Comparison of ENCODE assay signal across 8 cellular contexts in the genomic region with DNA sequence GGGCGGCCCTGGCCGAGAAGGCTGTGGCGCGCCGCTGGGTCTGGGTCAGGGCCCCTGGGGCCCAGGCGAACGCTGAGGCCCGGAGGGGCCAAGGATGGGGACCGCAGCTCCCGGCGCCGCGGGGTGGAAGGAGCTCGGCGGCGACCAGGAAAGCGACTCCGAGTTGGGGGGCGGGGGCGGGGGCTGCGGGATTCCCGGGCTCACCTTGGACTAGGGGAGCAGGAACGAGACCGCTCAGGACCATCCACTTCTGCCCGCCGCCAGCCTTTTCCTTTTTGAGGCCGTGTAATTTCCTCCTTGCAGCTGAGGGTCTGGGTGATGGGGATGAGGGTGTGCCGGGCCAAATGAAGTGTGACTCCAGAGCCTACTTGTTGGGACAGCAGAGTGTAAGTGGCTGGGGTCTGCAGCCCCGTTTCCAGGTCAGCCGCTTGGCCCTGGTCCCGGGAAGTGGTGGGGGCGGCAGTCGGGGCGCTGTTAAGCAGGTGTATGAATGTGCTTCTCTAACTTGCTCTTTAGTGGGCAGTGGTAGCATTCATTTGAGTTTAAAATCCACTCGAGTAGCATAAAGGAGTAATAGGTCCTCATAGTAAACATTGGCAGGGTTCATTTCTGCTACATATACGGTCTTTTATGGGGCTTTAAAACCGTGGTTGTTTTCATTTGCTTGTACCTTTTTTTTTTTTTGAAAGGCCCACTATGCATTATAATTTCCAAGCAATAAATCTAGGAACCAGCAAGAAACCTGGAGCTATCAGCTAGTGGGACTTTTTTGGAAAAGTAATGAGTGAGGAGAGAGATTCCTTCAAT.
DNase-seq lines count a peak whose midpoint lies in the region; ATAC-seq and TF ChIP-seq lines count a peak whose summit lies in the region.

No MANE protein-coding gene starts in this region.

- H3K4me3 ChIP-seq in BLaER1: peak overlapping the region; percentile 98
- peak overlapping the region; percentile 81 for H3K4me3 ChIP-seq in SK-N-MC
- peak overlapping the region; percentile 77 for H3K4me3 ChIP-seq in brain microvascular endothelial cell (ENCODE audit: low read depth, low read length)
- peak overlapping the region; percentile 66 to 89 (median 78) for H3K4me3 ChIP-seq in skin epidermis

- no peaks in the 10 kb centered on the region for H4K20me1 ChIP-seq in BLaER1

- in situ Hi-C loops in brain microvascular endothelial cell (cut with HindIII; ENCODE audit: low pct_ligation_motif_present, low sequenced_read_pairs): no loop called here

- H3K27me3 ChIP-seq in BLaER1: no peaks in the 10 kb centered on the region
- H3K27me3 ChIP-seq in brain microvascular endothelial cell (replicated peaks): no peaks in the 10 kb centered on the region

- peak; percentile 31 for ATAC-seq in HG03342 (IDR thresholded peaks at IDR 0.05; ENCODE audit: unreplicated experiment)

- peaks cover 24% of the 10 kb centered on the region for H3K36me3 ChIP-seq in BLaER1
- no peaks in the 10 kb centered on the region for H3K36me3 ChIP-seq in SK-N-MC (ENCODE audit: insufficient read depth, low read length)
- H3K36me3 ChIP-seq in brain microvascular endothelial cell (replicated peaks): no peaks in the 10 kb centered on the region

- no peaks in the 10 kb centered on the region for H3K9me3 ChIP-seq in BLaER1
- no peaks in the 10 kb centered on the region for H3K9me3 ChIP-seq in SK-N-MC (ENCODE audit: low read depth, low read length)

- TF ChIP-seq CTCF in brain microvascular endothelial cell (IDR thresholded peaks at IDR 0.05; ENCODE audit: low read depth, low read length, missing control alignments): peak; percentile 22

- peaks cover 53% of the 10 kb centered on the region for H3K4me1 ChIP-seq in BLaER1

- H3K27ac ChIP-seq in BLaER1 (peak overlapping the region; percentile 93), SK-N-MC (no peak overlapping the region), brain microvascular endothelial cell (no peak overlapping the region), skin epidermis (peak overlapping the region; percentile 16 to 88 (median 78))

- H3K9ac ChIP-seq in BLaER1 (peak overlapping the region; percentile 92), SK-N-MC (ENCODE audit: insufficient read length) (peak overlapping the region; percentile 63)

- H3K4me2 ChIP-seq in BLaER1: peak overlapping the region; percentile 87

- DNase-seq in GM19238 (ENCODE audit: insufficient read length, low spot score): peak; percentile 50
- DNase-seq in SK-N-MC (ENCODE audit: low read depth, low spot score): no peak
- no peak for DNase-seq in brain microvascular endothelial cell
- peak; percentile 60 for DNase-seq in iPS-NIHi7 (ENCODE audit: extremely low spot score)
- no peak for DNase-seq in central memory CD4-positive, alpha-beta T cell

Comparison
In these comparisons a context has a peak if more than half of its experiments do, and no peak if none do; other contexts are left out.
1. H3K27ac ChIP-seq: peak in BLaER1 (single experiment) and skin epidermis (21 of 21); none in SK-N-MC (single experiment) and brain microvascular endothelial cell (single experiment).
2. DNase-seq: peak in GM19238 (single experiment) and iPS-NIHi7 (single experiment); none in SK-N-MC (single experiment), brain microvascular endothelial cell (single experiment) and central memory CD4-positive, alpha-beta T cell (single experiment).
3. Peak in every context shown above with its lines, with median percentiles within 50 percentile points of each other: H3K4me3 ChIP-seq.